In genomic region chr1:3265800-3266485, GRCh38 we compare ENCODE assay signal across 25 cellular contexts.
"Had no signal": no experiment of that assay in that cellular context is flagged by ENCODE, and none has a peak within 500 bp of the region (broad histone marks: within the 10 kb centered on the region; RNA-seq: fewer than 3 reads in every experiment).

No MANE protein-coding gene starts in this region.

- H3K27ac ChIP-seq: dorsolateral prefrontal cortex, gastrocnemius medialis, left lung, pancreas, skin epidermis, spleen, tibial nerve, upper lobe of left lung had no signal

- DNase-seq: dorsolateral prefrontal cortex; effector CD4-positive, alpha-beta T cell; foreskin fibroblast; gastrocnemius medialis; head of caudate nucleus; kidney; left cardiac atrium; mesenchymal stem cell; mucosa of descending colon; naive B cell; occipital lobe; right cardiac atrium; spleen; stimulated activated CD4-positive, alpha-beta T cell treated with anti-CD3 and anti-CD28 coated beads, Interleukin-4, amount 100 ng/mL, for 4 hours; stimulated activated naive CD8-positive, alpha-beta T cell treated with anti-CD3 and anti-CD28 coated beads, Interleukin-15, Interleukin-2, amounts not matched to agents 100 U/mL and 50 U/mL, for 24 hours; substantia nigra had no signal

- H3K27me3 ChIP-seq: pancreas, tibial nerve, upper lobe of left lung had no signal

- H3K4me3 Mint-ChIP-seq: mesothelial cell of epicardium; naive B cell; natural killer cell treated with Interleukin-12 subunit alpha and Interleukin-12 subunit beta and Interleukin-15 and Interleukin-18, amount 100 ng/mL, for 72 hours; stimulated activated memory B cell treated with anti-CD40 and anti-IgM and Interleukin-4, amounts not matched to agents 10 μg/mL and 1 μg/mL and 100 μg/mL, for 72 hours had no signal

- H3K36me3 Mint-ChIP-seq: mesothelial cell of epicardium; naive B cell; natural killer cell treated with Interleukin-12 subunit alpha and Interleukin-12 subunit beta and Interleukin-15 and Interleukin-18, amount 100 ng/mL, for 72 hours; stimulated activated memory B cell treated with anti-CD40 and anti-IgM and Interleukin-4, amounts not matched to agents 10 μg/mL and 1 μg/mL and 100 μg/mL, for 72 hours had no signal

- ATAC-seq: esophagus mucosa; gastrocnemius medialis; left cardiac atrium; left lung; mucosa of descending colon; natural killer cell treated with Interleukin-12 subunit alpha and Interleukin-12 subunit beta and Interleukin-15 and Interleukin-18, amount 100 ng/mL, for 72 hours; pancreas; right cardiac atrium; stimulated activated memory B cell treated with anti-CD40 and anti-IgM and Interleukin-4, amounts not matched to agents 10 μg/mL and 1 μg/mL and 100 μg/mL, for 72 hours; stimulated activated naive CD8-positive, alpha-beta T cell treated with anti-CD3 and anti-CD28 coated beads, Interleukin-15, Interleukin-2, amounts not matched to agents 100 U/mL and 50 U/mL, for 24 hours had no signal

- H3K9me3 Mint-ChIP-seq: mesothelial cell of epicardium; natural killer cell treated with Interleukin-12 subunit alpha and Interleukin-12 subunit beta and Interleukin-15 and Interleukin-18, amount 100 ng/mL, for 72 hours had no signal

- H3K4me1 Mint-ChIP-seq: mesothelial cell of epicardium; naive B cell; stimulated activated memory B cell treated with anti-CD40 and anti-IgM and Interleukin-4, amounts not matched to agents 10 μg/mL and 1 μg/mL and 100 μg/mL, for 72 hours had no signal

- H3K27me3 Mint-ChIP-seq: natural killer cell treated with Interleukin-12 subunit alpha and Interleukin-12 subunit beta and Interleukin-15 and Interleukin-18, amount 100 ng/mL, for 72 hours had no signal

- H3K27ac Mint-ChIP-seq: mesothelial cell of epicardium; naive B cell; natural killer cell treated with Interleukin-12 subunit alpha and Interleukin-12 subunit beta and Interleukin-15 and Interleukin-18, amount 100 ng/mL, for 72 hours; stimulated activated memory B cell treated with anti-CD40 and anti-IgM and Interleukin-4, amounts not matched to agents 10 μg/mL and 1 μg/mL and 100 μg/mL, for 72 hours had no signal
